1 cellular context compared by ENCODE assay signal in the genomic region with DNA sequence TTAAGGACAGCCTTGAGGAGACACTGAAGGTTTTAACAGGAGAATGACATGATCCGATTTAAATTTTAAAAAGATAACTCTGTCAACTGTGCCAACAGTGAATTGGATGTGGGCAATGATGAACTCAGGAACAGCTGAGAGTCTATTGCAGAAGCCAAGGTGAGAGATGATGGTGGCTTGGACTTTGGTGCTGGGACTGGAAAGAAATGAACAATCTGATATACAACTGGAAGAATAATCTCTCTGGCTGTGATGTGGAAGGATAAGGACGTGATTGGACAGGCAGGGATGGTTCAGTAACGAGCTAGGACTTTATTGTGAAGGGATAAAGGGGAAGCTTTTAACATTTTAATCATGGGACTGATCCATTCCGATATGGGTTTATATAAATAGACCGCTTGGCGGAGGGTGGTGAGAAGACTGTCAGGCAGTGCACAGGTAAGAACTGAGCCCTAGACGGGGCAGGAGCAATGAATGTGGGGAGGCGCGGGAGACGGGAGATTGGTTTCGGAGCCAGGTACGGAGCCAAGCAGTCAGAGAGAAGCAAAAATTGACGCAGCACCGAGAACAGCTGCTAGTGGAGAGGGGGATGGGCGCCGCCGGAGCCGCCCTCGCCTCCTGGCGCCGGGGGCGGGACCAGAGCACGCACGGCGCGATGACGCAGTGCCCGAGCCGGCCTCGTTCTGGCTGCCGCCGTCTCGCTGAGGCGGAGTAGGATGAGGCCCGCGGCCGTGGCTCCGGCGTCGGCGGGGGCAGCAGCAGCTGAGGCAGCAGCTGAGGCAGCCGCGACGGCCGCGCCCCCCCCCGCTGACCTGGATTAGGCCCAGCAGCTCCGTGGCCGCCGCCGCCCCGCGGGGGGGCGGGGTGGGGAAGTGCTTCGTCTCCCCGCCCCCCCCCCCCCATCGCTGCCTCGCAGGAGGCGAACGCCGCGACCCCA.
TF ChIP-seq lines count a peak whose summit lies in the region.

A gene with protein sequence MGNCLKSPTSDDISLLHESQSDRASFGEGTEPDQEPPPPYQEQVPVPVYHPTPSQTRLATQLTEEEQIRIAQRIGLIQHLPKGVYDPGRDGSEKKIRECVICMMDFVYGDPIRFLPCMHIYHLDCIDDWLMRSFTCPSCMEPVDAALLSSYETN (plus strand): TSS at position 663 of the 937 bp plus-strand sequence. CDS start 484 bp downstream, outside the sequence.

TF ChIP-seq in HepG2, 621 proteins besides CTCF, POLR2A, EP300 and RAD21 (continued from another document and continues in another):
- TF ChIP-seq DZIP1 (CRISPR knock-in tag; IDR thresholded peaks at IDR 0.05) (no peak), ZSCAN21 (CRISPR knock-in tag; IDR thresholded peaks at IDR 0.05; ENCODE audit: borderline replicate concordance) (peak; percentile 85), GFI1 (CRISPR knock-in tag; IDR thresholded peaks at IDR 0.05; ENCODE audit: borderline replicate concordance) (0 out of 2 replicates have a peak, but pooled peaks have one; percentile 55), KAT8 (CRISPR knock-in tag; IDR thresholded peaks at IDR 0.05) (peak; percentile 77), FOXA1 (IDR thresholded peaks at IDR 0.05) (no peak), FOXA1 (CRISPR knock-in tag; IDR thresholded peaks at IDR 0.05) (no peak), ARHGAP35 (CRISPR knock-in tag; IDR thresholded peaks at IDR 0.05; ENCODE audit: borderline replicate concordance) (no peak), HNRNPLL (IDR thresholded peaks at IDR 0.05; ENCODE audit: low read depth, low read length, poor library complexity, severe bottlenecking) (peak; percentile 49), PBX3 (CRISPR knock-in tag; IDR thresholded peaks at IDR 0.05; ENCODE audit: borderline replicate concordance) (no peak), ZNF780A (CRISPR knock-in tag; IDR thresholded peaks at IDR 0.05) (no peak), IRX3 (CRISPR knock-in tag; IDR thresholded peaks at IDR 0.05; ENCODE audit: borderline replicate concordance, low read depth) (no peak), RFXAP (CRISPR knock-in tag; IDR thresholded peaks at IDR 0.05; ENCODE audit: borderline replicate concordance) (peak; percentile 40; the same call in 1 of the 2 replicates), DMAP1 (CRISPR knock-in tag; IDR thresholded peaks at IDR 0.05) (peak; percentile 28; the same call in 1 of the 2 replicates), ZNF446 (CRISPR knock-in tag; IDR thresholded peaks at IDR 0.05) (0 out of 2 replicates have a peak, but pooled peaks have one; percentile 30), HNF4G (IDR thresholded peaks at IDR 0.05; ENCODE audit: borderline replicate concordance, low read depth, low read length) (peak; percentile 10; the same call in 1 of the 2 replicates), HNF4G (CRISPR knock-in tag; IDR thresholded peaks at IDR 0.05; ENCODE audit: borderline replicate concordance, low read depth) (no peak), SRF (IDR thresholded peaks at IDR 0.05; ENCODE audit: low read depth, low read length) (no peak), SMYD3 (CRISPR knock-in tag; IDR thresholded peaks at IDR 0.05) (no peak), SAP130 (CRISPR knock-in tag; IDR thresholded peaks at IDR 0.05; ENCODE audit: low read depth) (peak; percentile 81; the same call in 1 of the 2 replicates), ZNF788 (CRISPR knock-in tag; IDR thresholded peaks at IDR 0.05; ENCODE audit: borderline replicate concordance) (peak; percentile 75; the same call in 1 of the 2 replicates), POGZ (CRISPR knock-in tag; IDR thresholded peaks at IDR 0.05) (peak; percentile 59), ZBTB3 (CRISPR knock-in tag; IDR thresholded peaks at IDR 0.05; ENCODE audit: borderline replicate concordance, low read depth) (no peak), CAMTA2 (CRISPR knock-in tag; IDR thresholded peaks at IDR 0.05; ENCODE audit: borderline replicate concordance) (peak; percentile 70; the same call in 1 of the 2 replicates), YEATS4 (CRISPR knock-in tag; IDR thresholded peaks at IDR 0.05; ENCODE audit: borderline replicate concordance) (peak; percentile 40), CBFB (CRISPR knock-in tag; IDR thresholded peaks at IDR 0.05) (peak; percentile 70; the same call in 1 of the 2 replicates), MLXIP (CRISPR knock-in tag; IDR thresholded peaks at IDR 0.05; ENCODE audit: borderline replicate concordance) (no peak), BHLHE40 (IDR thresholded peaks at IDR 0.05; ENCODE audit: low read length) (0 out of 2 replicates have a peak, but pooled peaks have one; percentile 5), ZNF749 (CRISPR knock-in tag; IDR thresholded peaks at IDR 0.05; ENCODE audit: borderline replicate concordance) (peak; percentile 53; the same call in 1 of the 2 replicates), CHD2 (IDR thresholded peaks at IDR 0.05; ENCODE audit: low read depth, low read length) (peak; percentile 70), KLF16 (CRISPR knock-in tag; IDR thresholded peaks at IDR 0.05) (peak in 1 of 2 experiments; percentile 47; a peak in 1 of 4 replicates), ZBTB49 (CRISPR knock-in tag; IDR thresholded peaks at IDR 0.05; ENCODE audit: borderline replicate concordance) (no peak), RORA (CRISPR knock-in tag; IDR thresholded peaks at IDR 0.05) (no peak), CCDC6 (CRISPR knock-in tag; IDR thresholded peaks at IDR 0.05) (0 out of 2 replicates have a peak, but pooled peaks have one; percentile 22), KLF15 (CRISPR knock-in tag; IDR thresholded peaks at IDR 0.05; ENCODE audit: borderline replicate concordance) (no peak), TEAD3 (CRISPR knock-in tag; optimal IDR thresholded peaks at IDR 0.05; ENCODE audit: borderline replicate concordance) (no peak), HDAC1 (CRISPR knock-in tag; IDR thresholded peaks at IDR 0.05) (peak; percentile 74), ZFP36L1 (CRISPR knock-in tag; IDR thresholded peaks at IDR 0.05) (no peak; the same call in 1 of the 2 replicates), RBFOX2 (IDR thresholded peaks at IDR 0.05; ENCODE audit: low read depth, low read length) (peak; percentile 93), GATA4 (IDR thresholded peaks at IDR 0.05; ENCODE audit: borderline replicate concordance, low read depth) (0 out of 2 replicates have a peak, but pooled peaks have one; percentile 23)
- TF ChIP-seq, protein P1, sequence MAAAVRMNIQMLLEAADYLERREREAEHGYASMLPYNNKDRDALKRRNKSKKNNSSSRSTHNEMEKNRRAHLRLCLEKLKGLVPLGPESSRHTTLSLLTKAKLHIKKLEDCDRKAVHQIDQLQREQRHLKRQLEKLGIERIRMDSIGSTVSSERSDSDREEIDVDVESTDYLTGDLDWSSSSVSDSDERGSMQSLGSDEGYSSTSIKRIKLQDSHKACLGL (CRISPR knock-in tag; IDR thresholded peaks at IDR 0.05): peak; percentile 25; the same call in 1 of the 2 replicates
- TF ChIP-seq, protein P2, sequence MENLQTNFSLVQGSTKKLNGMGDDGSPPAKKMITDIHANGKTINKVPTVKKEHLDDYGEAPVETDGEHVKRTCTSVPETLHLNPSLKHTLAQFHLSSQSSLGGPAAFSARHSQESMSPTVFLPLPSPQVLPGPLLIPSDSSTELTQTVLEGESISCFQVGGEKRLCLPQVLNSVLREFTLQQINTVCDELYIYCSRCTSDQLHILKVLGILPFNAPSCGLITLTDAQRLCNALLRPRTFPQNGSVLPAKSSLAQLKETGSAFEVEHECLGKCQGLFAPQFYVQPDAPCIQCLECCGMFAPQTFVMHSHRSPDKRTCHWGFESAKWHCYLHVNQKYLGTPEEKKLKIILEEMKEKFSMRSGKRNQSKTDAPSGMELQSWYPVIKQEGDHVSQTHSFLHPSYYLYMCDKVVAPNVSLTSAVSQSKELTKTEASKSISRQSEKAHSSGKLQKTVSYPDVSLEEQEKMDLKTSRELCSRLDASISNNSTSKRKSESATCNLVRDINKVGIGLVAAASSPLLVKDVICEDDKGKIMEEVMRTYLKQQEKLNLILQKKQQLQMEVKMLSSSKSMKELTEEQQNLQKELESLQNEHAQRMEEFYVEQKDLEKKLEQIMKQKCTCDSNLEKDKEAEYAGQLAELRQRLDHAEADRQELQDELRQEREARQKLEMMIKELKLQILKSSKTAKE (CRISPR knock-in tag; IDR thresholded peaks at IDR 0.05; ENCODE audit: borderline replicate concordance): peak; percentile 20; the same call in 1 of the 2 replicates
- TF ChIP-seq, protein P3, sequence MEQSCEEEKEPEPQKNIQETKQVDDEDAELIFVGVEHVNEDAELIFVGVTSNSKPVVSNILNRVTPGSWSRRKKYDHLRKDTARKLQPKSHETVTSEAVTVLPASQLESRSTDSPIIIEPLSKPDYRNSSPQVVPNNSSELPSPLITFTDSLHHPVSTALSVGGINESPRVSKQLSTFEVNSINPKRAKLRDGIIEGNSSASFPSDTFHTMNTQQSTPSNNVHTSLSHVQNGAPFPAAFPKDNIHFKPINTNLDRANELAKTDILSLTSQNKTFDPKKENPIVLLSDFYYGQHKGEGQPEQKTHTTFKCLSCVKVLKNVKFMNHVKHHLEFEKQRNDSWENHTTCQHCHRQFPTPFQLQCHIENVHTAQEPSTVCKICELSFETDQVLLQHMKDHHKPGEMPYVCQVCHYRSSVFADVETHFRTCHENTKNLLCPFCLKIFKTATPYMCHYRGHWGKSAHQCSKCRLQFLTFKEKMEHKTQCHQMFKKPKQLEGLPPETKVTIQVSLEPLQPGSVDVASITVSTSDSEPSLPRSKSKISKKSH (CRISPR knock-in tag; IDR thresholded peaks at IDR 0.05; ENCODE audit: borderline replicate concordance): no peak
- TF ChIP-seq, protein P4, sequence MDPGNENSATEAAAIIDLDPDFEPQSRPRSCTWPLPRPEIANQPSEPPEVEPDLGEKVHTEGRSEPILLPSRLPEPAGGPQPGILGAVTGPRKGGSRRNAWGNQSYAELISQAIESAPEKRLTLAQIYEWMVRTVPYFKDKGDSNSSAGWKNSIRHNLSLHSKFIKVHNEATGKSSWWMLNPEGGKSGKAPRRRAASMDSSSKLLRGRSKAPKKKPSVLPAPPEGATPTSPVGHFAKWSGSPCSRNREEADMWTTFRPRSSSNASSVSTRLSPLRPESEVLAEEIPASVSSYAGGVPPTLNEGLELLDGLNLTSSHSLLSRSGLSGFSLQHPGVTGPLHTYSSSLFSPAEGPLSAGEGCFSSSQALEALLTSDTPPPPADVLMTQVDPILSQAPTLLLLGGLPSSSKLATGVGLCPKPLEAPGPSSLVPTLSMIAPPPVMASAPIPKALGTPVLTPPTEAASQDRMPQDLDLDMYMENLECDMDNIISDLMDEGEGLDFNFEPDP (CRISPR knock-in tag; conservative IDR thresholded peaks at IDR 0.05): no peak
